ENCODE assay signal across 22 cellular contexts in the genomic region with DNA sequence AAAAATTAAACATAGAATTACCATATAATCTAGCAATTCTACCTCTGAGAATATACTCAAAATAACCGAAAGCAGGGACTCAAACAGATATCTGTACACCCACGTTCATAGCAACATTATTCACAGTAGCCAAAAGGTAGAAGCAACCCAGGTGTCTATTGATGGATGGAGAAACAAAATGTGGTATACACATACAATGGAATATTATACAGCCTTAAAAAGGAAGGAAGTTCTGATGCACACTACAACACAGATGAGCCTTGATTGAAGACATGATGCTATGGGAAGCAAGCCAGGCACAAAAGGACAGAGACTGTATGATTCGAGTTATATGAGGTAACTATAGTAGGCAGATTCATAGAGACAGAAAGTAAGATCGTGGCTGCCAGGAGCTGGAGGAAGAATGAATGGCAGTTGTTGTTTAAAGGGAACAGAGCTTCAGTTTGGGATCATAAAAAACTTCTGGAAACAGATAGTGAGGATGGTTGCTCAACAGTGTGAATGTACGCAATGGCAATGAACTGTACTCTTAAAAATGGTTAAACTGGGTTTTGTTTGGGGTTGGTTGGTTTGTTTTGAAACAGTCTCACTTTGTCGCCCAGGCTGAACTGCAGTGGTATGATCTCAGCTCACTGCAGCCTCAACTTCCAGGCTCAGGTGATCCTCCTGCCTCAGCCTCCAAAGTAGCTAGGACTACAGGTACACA. TPM values are rescaled to one million over a fixed set of nuclear protein-coding genes. Genes with fewer than 3 reads are reported as not detected.
A peak's percentile ranks its signal among the peaks of the same experiment; 100 is the strongest.
DNase-seq lines count a peak whose midpoint lies in the region; ATAC-seq, FAIRE-seq and TF ChIP-seq lines count a peak whose summit lies in the region.
"Had no signal": no experiment of that assay in that cellular context is flagged by ENCODE, and none has a peak within 500 bp of the region (broad histone marks: within the 10 kb centered on the region; RNA-seq: fewer than 3 reads in every experiment).

No MANE protein-coding gene starts in this region.

- H3K9me1 ChIP-seq in K562 (ENCODE audit: control insufficient read depth, insufficient read depth, low read length): no peaks in the 10 kb centered on the region

- WGBS in K562 (ENCODE audit: insufficient coverage, low coverage, missing lambda C conversion rate): 6% methylated on average over 6 of the region's 6 CpGs

- no peak overlapping the region for H2AFZ ChIP-seq in K562 (ENCODE audit: low read depth, low read length)
- H2AFZ ChIP-seq: GM23338 had no signal

- TF ChIP-seq CTCF in K562 (IDR thresholded peaks at IDR 0.05 in 2 of 3, conservative IDR thresholded peaks at IDR 0.05 in 1 of 3; ENCODE audit: insufficient read depth in 2 of 3, low read depth in 1 of 3, low read length in 3 of 3): no peak

- no peaks in the 10 kb centered on the region for H3K79me2 ChIP-seq in K562 (ENCODE audit: control insufficient read depth, insufficient read depth, low read length)

- no peaks in the 10 kb centered on the region for H3K4me1 ChIP-seq in K562 (replicated peaks in 1 of 2; ENCODE audit: control insufficient read depth in 2 of 2, insufficient read depth in 2 of 2, low read length in 2 of 2)
- H3K4me1 ChIP-seq: A549 had no signal

- TF ChIP-seq EP300 in K562 (IDR thresholded peaks at IDR 0.05; ENCODE audit: low read length): no peak

- no peak overlapping the region for H3K9ac ChIP-seq in K562 (ENCODE audit: insufficient read depth in 1 of 2, low read depth in 2 of 2, low read length in 2 of 2)

- POLR2A ChIA-PET in K562 (lab: Yijun Ruan, JAX): interaction anchor here (0.6 kb wide), 1 partner anchor 39 kb away, joined by 4 read pairs; no protein-coding TSS in a partner anchor

- intact Hi-C loops in K562 (cut with micrococcal nuclease): no loop called here

- no peak overlapping the region for H3K27ac ChIP-seq in K562 (ENCODE audit: extremely low read depth, low read depth, low read length)
- H3K27ac ChIP-seq: A549 had no signal

- H3K4me2 ChIP-seq in K562 (ENCODE audit: insufficient read depth, low read length): no peak overlapping the region
- H3K4me2 ChIP-seq: A549, GM23338 had no signal

- H3K27me3 ChIP-seq in K562 (ENCODE audit: control insufficient read depth in 2 of 2, insufficient read depth in 2 of 2, low read length in 2 of 2): peaks cover 8 to 31% of the 10 kb centered on the region in 2 experiments

- BruUV-seq in K562 (replicated peaks; lab: Mats Ljungman, UMichigan): no TSS peak

- no peak for TF ChIP-seq POLR2A in K562 (conservative IDR thresholded peaks at IDR 0.05)

- DNase-seq in SIG-M5 treated with dmso at 0.1 percent for 504 hours (lab: John Stamatoyannopoulos, UW; ENCODE audit: unreplicated experiment): peak; percentile 12
- DNase-seq in SIG-M5 (lab: John Stamatoyannopoulos, UW): no peak
- DNase-seq in MV-4-11 (lab: John Stamatoyannopoulos, UW): peak; percentile 14
- no peak for DNase-seq in K562 (ENCODE audit: extremely low read depth in 1 of 4, low spot score in 3 of 4)
- DNase-seq in NCI-H2029 treated with DMSO at 0.1 percent for 48 hours (lab: John Stamatoyannopoulos, UW): no peak
- no peak for DNase-seq in NCI-H2081 treated with DMSO at 0.1 percent for 48 hours (lab: John Stamatoyannopoulos, UW)
- DNase-seq: 8988T; Calu3; CD4-positive, alpha-beta memory T cell; COR-L47; DMS53; DMS79 treated with DMSO at 0.1 percent for 48 hours; GF-D8; H9; HFFc6 had no signal

- no peaks in the 10 kb centered on the region for H3K9me3 ChIP-seq in K562 (replicated peaks; ENCODE audit: control insufficient read depth, insufficient read depth, low read depth, low read length)
- H3K9me3 ChIP-seq: A549 had no signal

- CTCF ChIA-PET in K562 (lab: Yijun Ruan, JAX; ENCODE audit: low intra/inter-chr PET ratio): no interaction called here

- in situ Hi-C loops in K562 (cut with MboI): no loop called here

- no peak for FAIRE-seq in K562 (lab: Jason Lieb, UNC)
- FAIRE-seq: A549, GM12891, GM19239 had no signal

- ATAC-seq in K562 (no peak), GM21825 (IDR thresholded peaks at IDR 0.05; ENCODE audit: unreplicated experiment) (no peak)
- ATAC-seq: A549, GM23338, HCT116 had no signal

- no peaks in the 10 kb centered on the region for H4K20me1 ChIP-seq in K562 (replicated peaks; ENCODE audit: control insufficient read depth, insufficient read depth, low read length)

- no peaks in the 10 kb centered on the region for H3K36me3 ChIP-seq in K562 (ENCODE audit: control insufficient read depth, insufficient read depth, low read length)

- no peak for TF ChIP-seq RAD21 in K562 (CRISPR knock-in tag; conservative IDR thresholded peaks at IDR 0.05 in 1 of 2, IDR thresholded peaks at IDR 0.05 in 1 of 2)

- H3K4me3 ChIP-seq in K562: no peak overlapping the region
- H3K4me3 ChIP-seq: A549, GM23338 had no signal

TF ChIP-seq in K562, 482 proteins besides CTCF, POLR2A, EP300 and RAD21:
- TF ChIP-seq CEBPG (CRISPR knock-in tag; IDR thresholded peaks at IDR 0.05): no peak
- TF ChIP-seq CEBPG (tag; conservative IDR thresholded peaks at IDR 0.05 in 1 of 2, IDR thresholded peaks at IDR 0.05 in 1 of 2): no peak
- no peak for TF ChIP-seq ZNF3 (CRISPR knock-in tag; IDR thresholded peaks at IDR 0.05)
- TF ChIP-seq HLTF (IDR thresholded peaks at IDR 0.05): no peak
- TF ChIP-seq ZNF146 (CRISPR knock-in tag; IDR thresholded peaks at IDR 0.05; ENCODE audit: unreplicated experiment): peak; percentile 63
- TF ChIP-seq RBM25 (IDR thresholded peaks at IDR 0.05; ENCODE audit: low read depth, low read length, severe bottlenecking): peak; percentile 41
- TF ChIP-seq ARNT (IDR thresholded peaks at IDR 0.05): no peak

RNA-seq across cellular contexts. Expression of gene ZIC5, which starts 47.5 kb away (rescaled TPM):
- 0.97 and 1.9 TPM in 2 replicates for total RNA-seq in K562 (2011; cell fraction: chromatin; rRNA removed; ENCODE audit: low replicate concordance)
- 0.79 and 1.0 TPM in 2 replicates for total RNA-seq in K562 (2011; cell fraction: nucleolus; rRNA removed)
- total RNA-seq in K562 (2011; cell fraction: nucleoplasm; rRNA removed): 1.2 and 1.6 TPM in 2 replicates
- 1.1 and 1.3 TPM in 2 replicates for total RNA-seq in K562 (2014; rRNA removed)
- 1.1 and 1.2 TPM in 2 replicates for total RNA-seq in K562 (2014; rRNA removed; fragmentation: Illumina TruSeq; extraction: Trizol)
- 1.3 and 1.5 TPM in 2 replicates for total RNA-seq in K562 (2015; rRNA removed; fragmentation: Illumina TruSeq; extraction: Trizol)
- total RNA-seq in K562 (2021): 2.0 and 2.2 TPM in 2 replicates
- 0.76 and 0.92 TPM in 2 replicates for polyA plus RNA-seq in K562 (2011; rRNA removed)
- polyA plus RNA-seq in K562 (2011; cell fraction: cytosol; rRNA removed): 0.55 and 0.61 TPM in 2 replicates
- 1.2 and 1.7 TPM in 2 replicates for polyA plus RNA-seq in K562 (2011; cell fraction: nucleus; rRNA removed)
- 0.68 and 0.83 TPM in 2 replicates for polyA plus RNA-seq in K562 (2012)
- 1.3 and 1.8 TPM in 2 replicates for polyA plus RNA-seq in K562 (2014; fragmentation: Illumina TruSeq; extraction: Trizol)
- polyA plus RNA-seq in K562 (2014; fragmentation: Nextera tagmentation; extraction: Ambion mirVana): under 1 TPM; 0.57 to 0.73 TPM
- polyA plus RNA-seq in K562 (2014; rRNA removed): 0.89 and 1.4 TPM in 2 replicates
- polyA minus RNA-seq in K562 (2011; rRNA and poly(A)+ RNA removed): 0.53 and 0.66 TPM in 2 replicates
- 0.91 and 1.2 TPM in 2 replicates for polyA minus RNA-seq in K562 (2011; cell fraction: cytosol; rRNA and poly(A)+ RNA removed)
- polyA minus RNA-seq in K562 (2011; cell fraction: nucleus; rRNA and poly(A)+ RNA removed): 1.3 and 1.4 TPM in 2 replicates
- total RNA-seq: CD4-positive, alpha-beta memory T cell; HFFc6 had no signal
- polyA plus RNA-seq: BJ; CD4-positive, alpha-beta memory T cell had no signal

RNA-seq across cellular contexts. Expression of gene ZIC2, which starts 57.6 kb away (rescaled TPM):
- total RNA-seq in K562 (2011; cell fraction: chromatin; rRNA removed; ENCODE audit: low replicate concordance): 5.8 and 7.8 TPM in 2 replicates
- total RNA-seq in K562 (2011; cell fraction: nucleolus; rRNA removed): 5.7 and 7.7 TPM in 2 replicates
- 4.1 and 7.0 TPM in 2 replicates for total RNA-seq in K562 (2011; cell fraction: nucleoplasm; rRNA removed)
- total RNA-seq in K562 (2014; rRNA removed) (3.7 and 6.1 TPM in 2 replicates), K562 (2014; rRNA removed; fragmentation: Illumina TruSeq; extraction: Trizol) (2.3 and 2.4 TPM in 2 replicates), K562 (2015; rRNA removed; fragmentation: Illumina TruSeq; extraction: Trizol) (3.7 and 4.5 TPM in 2 replicates), K562 (2021) (18.0 and 22.1 TPM in 2 replicates)
- polyA plus RNA-seq in K562 (2011; rRNA removed) (1.8 and 2.2 TPM in 2 replicates), K562 (2014; fragmentation: Illumina TruSeq; extraction: Trizol) (6.5 and 7.3 TPM in 2 replicates), K562 (2014; fragmentation: Nextera tagmentation; extraction: Ambion mirVana) (1 to 10 TPM; 4.2 to 9.8 TPM), K562 (2014; rRNA removed) (4.6 and 6.3 TPM in 2 replicates)
- polyA plus RNA-seq in K562 (2011; cell fraction: cytosol; rRNA removed): 1.4 and 2.3 TPM in 2 replicates
- 6.9 and 9.9 TPM in 2 replicates for polyA plus RNA-seq in K562 (2011; cell fraction: nucleus; rRNA removed)
- polyA plus RNA-seq in K562 (2012): 7.4 and 9.3 TPM in 2 replicates
- polyA minus RNA-seq in K562 (2011; rRNA and poly(A)+ RNA removed): 1.5 and 2.4 TPM in 2 replicates
- 2.9 and 10.6 TPM in 2 replicates for polyA minus RNA-seq in K562 (2011; cell fraction: cytosol; rRNA and poly(A)+ RNA removed)
- polyA minus RNA-seq in K562 (2011; cell fraction: nucleus; rRNA and poly(A)+ RNA removed): 7.3 and 9.6 TPM in 2 replicates
- total RNA-seq: CD4-positive, alpha-beta memory T cell had no signal
- polyA plus RNA-seq: BJ; CD4-positive, alpha-beta memory T cell had no signal

Comparison
In these comparisons a context has a peak if more than half of its experiments do, and no peak if none do; other contexts are left out.
1. DNase-seq: peak in SIG-M5 treated with dmso at 0.1 percent for 504 hours (single experiment) and MV-4-11 (single experiment); none in SIG-M5 (single experiment), K562 (0 of 4), NCI-H2029 treated with DMSO at 0.1 percent for 48 hours (single experiment) and NCI-H2081 treated with DMSO at 0.1 percent for 48 hours (single experiment).